8 cellular contexts compared by ENCODE assay signal in the genomic region with DNA sequence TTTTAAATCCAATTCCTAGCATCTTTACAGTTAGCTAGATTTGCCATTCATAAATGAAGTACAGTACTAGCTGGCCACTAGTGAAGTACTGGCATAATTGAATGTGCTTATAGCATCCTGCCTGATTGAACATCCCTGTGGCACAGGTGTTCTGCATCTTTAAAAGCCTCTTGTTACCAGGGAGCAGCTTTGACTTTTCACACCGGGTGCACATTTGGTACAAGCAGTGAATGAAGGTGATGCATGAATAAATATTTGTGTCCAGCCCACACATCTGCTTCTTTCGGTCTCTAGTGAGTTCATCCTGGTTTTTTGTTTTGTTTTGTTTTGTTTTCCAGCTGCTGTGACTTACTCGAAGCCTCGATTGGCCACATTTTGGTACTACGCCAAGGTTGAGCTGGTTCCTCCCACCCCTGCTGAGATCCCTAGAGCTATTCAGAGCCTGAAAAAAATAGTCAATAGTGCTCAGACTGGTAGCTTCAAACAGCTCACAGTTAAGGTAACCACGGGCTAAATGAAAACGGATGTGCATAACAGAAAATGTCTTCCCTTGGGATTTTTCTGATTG. TPM values are rescaled to one million over a fixed set of nuclear protein-coding genes. Genes with fewer than 3 reads are reported as not detected.
DNase-seq lines count a peak whose midpoint lies in the region; ATAC-seq and TF ChIP-seq lines count a peak whose summit lies in the region.
"Had no signal": no experiment of that assay in that cellular context is flagged by ENCODE, and none has a peak within 500 bp of the region (broad histone marks: within the 10 kb centered on the region; RNA-seq: fewer than 3 reads in every experiment).

No MANE protein-coding gene starts in this region.

- no peaks in the 10 kb centered on the region for H3K27me3 Mint-ChIP-seq in osteocyte (ENCODE audit: unreplicated experiment)

- H3K36me3 Mint-ChIP-seq in osteocyte (ENCODE audit: unreplicated experiment), result peaks cover 16% of the 10 kb centered on the region

- no peak overlapping the region for H3K4me3 Mint-ChIP-seq in osteocyte (ENCODE audit: unreplicated experiment)

- H3K27ac Mint-ChIP-seq in osteocyte (ENCODE audit: unreplicated experiment), result peak overlapping the region; percentile 17

- H3K4me1 Mint-ChIP-seq in osteocyte (ENCODE audit: unreplicated experiment), result peaks cover 31% of the 10 kb centered on the region

- no peak for TF ChIP-seq CTCF in osteocyte (IDR thresholded peaks at IDR 0.05)

- peak; percentile 16 for DNase-seq in EH (ENCODE audit: low read depth)
- DNase-seq in NCI-H146 treated with DMSO at 0.1 percent for 48 hours (lab: John Stamatoyannopoulos, UW; ENCODE audit: unreplicated experiment), result peak; percentile 35
- peak; percentile 67 for DNase-seq in astrocyte of the hippocampus (ENCODE audit: low read depth, low spot score)
- DNase-seq in osteocyte (ENCODE audit: extremely low spot score, unreplicated experiment), result no peak
- DNase-seq: NCI-H510A treated with DMSO at 0.1 percent for 48 hours had no signal

- no peaks in the 10 kb centered on the region for H3K9me3 Mint-ChIP-seq in osteocyte (ENCODE audit: unreplicated experiment)

- ATAC-seq in esophagus mucosa, result no peak
- ATAC-seq in HG03354 (IDR thresholded peaks at IDR 0.05; ENCODE audit: poor library complexity, severe bottlenecking, unreplicated experiment), result no peak
- no peak for ATAC-seq in HG03196 (IDR thresholded peaks at IDR 0.05; ENCODE audit: unreplicated experiment)

RNA-seq across cellular contexts. Expression of a gene that starts 5.3 kb away (rescaled TPM):
- total RNA-seq in osteocyte (142 and 171 TPM in 2 replicates), esophagus mucosa (186 TPM)

RNA-seq across cellular contexts. Expression of a gene that starts 29.6 kb away (rescaled TPM):
- total RNA-seq in osteocyte, result 56.8 and 62.6 TPM in 2 replicates
- total RNA-seq in esophagus mucosa, result 25.6 TPM

RNA-seq across cellular contexts. Expression of a gene that starts 47.3 kb away (rescaled TPM):
- total RNA-seq in osteocyte (47.3 and 49.0 TPM in 2 replicates), esophagus mucosa (23.6 TPM)
